ENCODE assay signal across 13 cellular contexts in genomic region chr15:60003243-60004018, GRCh38. TPM values are rescaled to one million over a fixed set of nuclear protein-coding genes. Genes with fewer than 3 reads are reported as not detected.
DNase-seq lines count a peak whose midpoint lies in the region; ATAC-seq and TF ChIP-seq lines count a peak whose summit lies in the region.
"Had no signal": no experiment of that assay in that cellular context is flagged by ENCODE, and none has a peak within 500 bp of the region (broad histone marks: within the 10 kb centered on the region; RNA-seq: fewer than 3 reads in every experiment).

No MANE protein-coding gene starts in this region.

- peak overlapping the region in 2 of 3 donors; percentile 52 to 60 for H3K27ac Mint-ChIP-seq in CD4-positive, CD25-positive, alpha-beta regulatory T cell
- no peak overlapping the region for H3K27ac Mint-ChIP-seq in activated T-helper 17 cell treated with anti-CD3 and anti-CD28 coated beads, Interleukin-2, amount 50 U/mL, for 72 hours
- H3K27ac Mint-ChIP-seq in naive B cell, result peak overlapping the region in 2 of 6 donors; percentile 74 to 91

- H3K4me3 ChIP-seq in CD4-positive, CD25-positive, alpha-beta regulatory T cell (ENCODE audit: low read depth, low read length), result no peak overlapping the region

- H3K4me1 ChIP-seq in CD4-positive, CD25-positive, alpha-beta regulatory T cell (ENCODE audit: control insufficient read depth, insufficient read depth, low read length, poor library complexity, severe bottlenecking), result peaks cover 53% of the 10 kb centered on the region

- TF ChIP-seq CTCF in GM13976 (IDR thresholded peaks at IDR 0.05; ENCODE audit: borderline replicate concordance, control extremely low read depth, extremely low read depth, insufficient read depth, missing control alignments), result no peak

- peaks cover 0 to 23% (median 4%) of the 10 kb centered on the region in 7 donors for H3K9me3 Mint-ChIP-seq in CD4-positive, CD25-positive, alpha-beta regulatory T cell
- peaks cover 12% of the 10 kb centered on the region for H3K9me3 Mint-ChIP-seq in activated T-helper 17 cell treated with anti-CD3 and anti-CD28 coated beads, Interleukin-2, amount 50 U/mL, for 72 hours
- peaks cover 8 to 40% (median 28%) of the 10 kb centered on the region in 7 donors for H3K9me3 Mint-ChIP-seq in naive B cell

- in situ Hi-C loops in GM13976 (cut with MboI; ENCODE audit: low sequenced_read_pairs, unreplicated experiment), result no loop called here

- no peak overlapping the region for H3K27ac ChIP-seq in CD4-positive, CD25-positive, alpha-beta regulatory T cell (ENCODE audit: insufficient read depth, low read length, poor library complexity, severe bottlenecking)
- H3K27ac ChIP-seq: KMS-11, vagina had no signal

- H3K4me1 Mint-ChIP-seq in CD4-positive, CD25-positive, alpha-beta regulatory T cell, result peaks cover 21 to 73% (median 46%) of the 10 kb centered on the region in 4 donors
- H3K4me1 Mint-ChIP-seq in activated T-helper 17 cell treated with anti-CD3 and anti-CD28 coated beads, Interleukin-2, amount 50 U/mL, for 72 hours, result peaks cover 21% of the 10 kb centered on the region
- H3K4me1 Mint-ChIP-seq in naive B cell, result peaks cover 31 to 34% (median 34%) of the 10 kb centered on the region in 3 donors

- no peaks in the 10 kb centered on the region for H3K36me3 Mint-ChIP-seq in CD4-positive, CD25-positive, alpha-beta regulatory T cell
- peaks cover 43% of the 10 kb centered on the region for H3K36me3 Mint-ChIP-seq in activated T-helper 17 cell treated with anti-CD3 and anti-CD28 coated beads, Interleukin-2, amount 50 U/mL, for 72 hours (ENCODE audit: low read depth)
- peaks cover 0 to 38% of the 10 kb centered on the region in 2 donors for H3K36me3 Mint-ChIP-seq in naive B cell

- ATAC-seq in CD4-positive, CD25-positive, alpha-beta regulatory T cell (ENCODE audit: low read depth in 2 of 2), result no peak
- no peak for ATAC-seq in activated T-helper 17 cell treated with anti-CD3 and anti-CD28 coated beads, Interleukin-2, amount 50 U/mL, for 72 hours (replicated peaks)
- ATAC-seq in naive B cell (ENCODE audit: low read depth in 2 of 2) (no peak), GM21786 (IDR thresholded peaks at IDR 0.05; ENCODE audit: unreplicated experiment) (no peak)

- H3K27me3 ChIP-seq in CD4-positive, CD25-positive, alpha-beta regulatory T cell (ENCODE audit: control insufficient read depth, insufficient read depth, low read length), result peaks cover 72% of the 10 kb centered on the region

- peaks cover 97% of the 10 kb centered on the region for H3K27me3 Mint-ChIP-seq in CD4-positive, CD25-positive, alpha-beta regulatory T cell
- H3K27me3 Mint-ChIP-seq in activated T-helper 17 cell treated with anti-CD3 and anti-CD28 coated beads, Interleukin-2, amount 50 U/mL, for 72 hours, result peaks cover 73% of the 10 kb centered on the region
- H3K27me3 Mint-ChIP-seq in naive B cell, result peaks cover 83 to 89% (median 85%) of the 10 kb centered on the region in 3 donors

- H3K36me3 ChIP-seq in CD4-positive, CD25-positive, alpha-beta regulatory T cell (ENCODE audit: control insufficient read depth, insufficient read depth, low read length), result no peaks in the 10 kb centered on the region
- H3K36me3 ChIP-seq: vagina had no signal

- peaks cover 14 to 24% of the 10 kb centered on the region in 2 experiments for H3K9me3 ChIP-seq in CD4-positive, CD25-positive, alpha-beta regulatory T cell (ENCODE audit: control insufficient read depth in 2 of 2, low read length in 2 of 2)
- H3K9me3 ChIP-seq: vagina had no signal

- peak overlapping the region; percentile 79 to 95 (median 94) for H3K4me3 Mint-ChIP-seq in CD4-positive, CD25-positive, alpha-beta regulatory T cell
- peak overlapping the region; percentile 88 for H3K4me3 Mint-ChIP-seq in activated T-helper 17 cell treated with anti-CD3 and anti-CD28 coated beads, Interleukin-2, amount 50 U/mL, for 72 hours
- H3K4me3 Mint-ChIP-seq in naive B cell, result peak overlapping the region; percentile 29 to 90 (median 64)

- DNase-seq in CD4-positive, CD25-positive, alpha-beta regulatory T cell, result peak in 2 of 3 donors; percentile 34 to 35
- DNase-seq in GM13976 (ENCODE audit: low spot score) (peak; percentile 39), naive B cell (no peak), superior temporal gyrus (ENCODE audit: extremely low spot score) (no peak), NCI-H1436 (lab: John Stamatoyannopoulos, UW) (no peak)
- no peak for DNase-seq in stimulated activated CD4-positive, alpha-beta T cell treated with anti-CD3 and anti-CD28 coated beads, Interleukin-12 subunit alpha, Interleukin-12 subunit beta, amount 100 ng/mL, for 4 hours
- DNase-seq: activated B cell treated with CpG ODN at 0.5 μM for 24 hours; central memory CD4-positive, alpha-beta T cell had no signal

RNA-seq across cellular contexts. Expression of gene FOXB1, which starts 0.7 kb away (rescaled TPM):
- total RNA-seq in CD4-positive, CD25-positive, alpha-beta regulatory T cell, result 4.0 TPM
- 1 to 10 TPM in 2 of 4 donors, under 1 TPM in 2; 0.46 to 1.8 (median 0.94) TPM for polyA plus RNA-seq in CD4-positive, CD25-positive, alpha-beta regulatory T cell
- 1 to 10 TPM in 1 of 2 donors, under 1 TPM in 1; 0.77 to 1.1 TPM for total RNA-seq in activated T-helper 17 cell treated with anti-CD3 and anti-CD28 coated beads, Interleukin-2, amount 50 U/mL, for 72 hours
- not detected for polyA plus RNA-seq in naive B cell (ENCODE audit: low read depth in 6 of 6)
- total RNA-seq: activated B cell treated with CpG ODN at 0.5 μM for 24 hours, glomerular endothelial cell, vagina had no signal

Comparison
In these comparisons a context has a peak if more than half of its experiments do, and no peak if none do; other contexts are left out.
1. DNase-seq: peak in CD4-positive, CD25-positive, alpha-beta regulatory T cell (2 of 3) and GM13976 (single experiment); none in naive B cell (single experiment), superior temporal gyrus (single experiment), NCI-H1436 (single experiment) and stimulated activated CD4-positive, alpha-beta T cell treated with anti-CD3 and anti-CD28 coated beads, Interleukin-12 subunit alpha, Interleukin-12 subunit beta, amount 100 ng/mL, for 4 hours (single experiment).
2. Peak in every context shown above with its lines, with median percentiles within 50 percentile points of each other: H3K4me3 Mint-ChIP-seq.